Comparison of ENCODE assay signal across 1 cellular context in the genomic region with DNA sequence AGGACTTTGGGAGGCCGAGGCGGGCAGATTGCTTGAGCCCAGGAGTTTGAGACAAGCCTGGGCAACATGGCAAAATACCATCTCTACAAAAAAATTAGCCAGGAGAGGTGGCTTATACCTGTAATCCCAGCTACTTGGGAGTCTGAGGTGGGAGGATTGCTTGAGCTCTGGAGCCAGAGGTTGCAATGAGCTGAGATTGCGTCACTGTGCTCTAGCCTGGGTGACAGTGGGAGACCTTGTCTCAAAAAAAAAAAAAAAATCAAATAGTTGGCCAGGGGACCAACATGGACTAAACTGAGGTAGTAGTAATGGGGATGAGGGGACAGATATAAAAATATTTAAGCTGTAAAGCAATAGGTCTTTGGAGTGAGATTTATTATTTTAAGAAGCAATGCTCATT.
TF ChIP-seq lines count a peak whose summit lies in the region.

No MANE protein-coding gene starts in this region.

TF ChIP-seq in IMR-90, 13 proteins besides CTCF, POLR2A, EP300 and RAD21:
- no peak for TF ChIP-seq NFE2L2 (IDR thresholded peaks at IDR 0.05; ENCODE audit: low read depth, low read length)
- TF ChIP-seq BHLHE40 (IDR thresholded peaks at IDR 0.05; ENCODE audit: low read depth, low read length) = no peak
- TF ChIP-seq RCOR1 (IDR thresholded peaks at IDR 0.05; ENCODE audit: insufficient replicate concordance, low read length) = no peak
- TF ChIP-seq CEBPB (IDR thresholded peaks at IDR 0.05; ENCODE audit: low read depth, low read length) = peak; percentile 57
- TF ChIP-seq MAZ (IDR thresholded peaks at IDR 0.05; ENCODE audit: borderline replicate concordance, low read depth, low read length) = no peak
- no peak for TF ChIP-seq CHD1 (IDR thresholded peaks at IDR 0.05; ENCODE audit: low read depth, low read length)
- TF ChIP-seq MXI1 (IDR thresholded peaks at IDR 0.05; ENCODE audit: borderline replicate concordance, low read depth, low read length) = no peak
